Comparison of ENCODE assay signal across 8 cellular contexts in genomic region chrX:130523460-130524394, GRCh38.
DNase-seq lines count a peak whose midpoint lies in the region; ATAC-seq lines count a peak whose summit lies in the region.

No MANE protein-coding gene starts in this region.

- H3K4me1 Mint-ChIP-seq in CD4-positive, alpha-beta memory T cell, result peaks cover 0 to 6% (median 2%) of the 10 kb centered on the region in 4 donors
- H3K4me1 Mint-ChIP-seq in IgD-negative memory B cell, result peaks cover 0 to 3% (median 0%) of the 10 kb centered on the region in 3 donors

- CTCF ChIA-PET in CD4-positive, alpha-beta memory T cell (lab: Charles Lee; ENCODE audit: partially characterized antibody), result no interaction called here

- H3K27me3 ChIP-seq in CD4-positive, alpha-beta memory T cell (ENCODE audit: insufficient read depth, low read length), result no peaks in the 10 kb centered on the region
- peaks cover 2% of the 10 kb centered on the region for H3K27me3 ChIP-seq in iPS-15b (ENCODE audit: control insufficient read depth, insufficient read depth, low read length)

- H3K9ac ChIP-seq in iPS-15b (ENCODE audit: low read depth, low read length), result peak overlapping the region; percentile 16

- DNase-seq in CD4-positive, alpha-beta memory T cell, result no peak
- DNase-seq in anterior cingulate cortex (lab: John Stamatoyannopoulos, UW) (peak in 48 of 58 donors; percentile 0 to 73 (median 17)), skeletal muscle cell (ENCODE audit: low read depth) (no peak), NCI-H1694 treated with DMSO at 0.1 percent for 48 hours (lab: John Stamatoyannopoulos, UW) (no peak)
- no peak for DNase-seq in stimulated activated CD4-positive, alpha-beta T cell treated with anti-CD3 and anti-CD28 coated beads, Interleukin-1b, Interleukin-23, amount 100 ng/mL, for 48 hours

- no peak overlapping the region for H3K4me3 ChIP-seq in CD4-positive, alpha-beta memory T cell (ENCODE audit: low read length in 2 of 2)
- H3K4me3 ChIP-seq in iPS-15b (ENCODE audit: low read depth, low read length) (peak overlapping the region; percentile 48), skeletal muscle cell (ENCODE audit: low read depth, low read length) (peak overlapping the region; percentile 43)

- H3K36me3 Mint-ChIP-seq in CD4-positive, alpha-beta memory T cell, result no peaks in the 10 kb centered on the region
- no peaks in the 10 kb centered on the region for H3K36me3 Mint-ChIP-seq in IgD-negative memory B cell

- H3K9me3 ChIP-seq in CD4-positive, alpha-beta memory T cell (ENCODE audit: control insufficient read depth in 1 of 2, low read length in 2 of 2), result no peaks in the 10 kb centered on the region
- H3K9me3 ChIP-seq in iPS-15b (ENCODE audit: control insufficient read depth, insufficient read depth, low read length), result no peaks in the 10 kb centered on the region

- no peak for ATAC-seq in GM21515 (IDR thresholded peaks at IDR 0.05; ENCODE audit: unreplicated experiment)

- no peaks in the 10 kb centered on the region for H3K36me3 ChIP-seq in CD4-positive, alpha-beta memory T cell (ENCODE audit: insufficient read depth, low read length)
- no peaks in the 10 kb centered on the region for H3K36me3 ChIP-seq in iPS-15b (ENCODE audit: control insufficient read depth, insufficient read depth, low read length)

- H3K27me3 Mint-ChIP-seq in CD4-positive, alpha-beta memory T cell, result peaks cover 2 to 6% of the 10 kb centered on the region in 2 donors
- H3K27me3 Mint-ChIP-seq in IgD-negative memory B cell, result peaks cover 4% of the 10 kb centered on the region

- H3K9me3 Mint-ChIP-seq in CD4-positive, alpha-beta memory T cell, result peaks cover 0 to 5% (median 0%) of the 10 kb centered on the region in 8 donors
- no peaks in the 10 kb centered on the region for H3K9me3 Mint-ChIP-seq in IgD-negative memory B cell

- POLR2A ChIA-PET in CD4-positive, alpha-beta memory T cell (lab: Charles Lee; ENCODE audit: partially characterized antibody), result interaction anchor here (0.6 kb wide), 1 partner anchor 19 kb away, joined by 3 read pairs; no protein-coding TSS in a partner anchor

- H3K4me3 Mint-ChIP-seq in CD4-positive, alpha-beta memory T cell, result peak overlapping the region in 7 of 8 donors; percentile 10 to 61 (median 50)
- H3K4me3 Mint-ChIP-seq in IgD-negative memory B cell, result peak overlapping the region in 3 of 4 donors; percentile 12 to 85 (median 65)

- no peak overlapping the region for H3K27ac ChIP-seq in CD4-positive, alpha-beta memory T cell (ENCODE audit: low read depth, low read length)

- H3K4me1 ChIP-seq in CD4-positive, alpha-beta memory T cell (ENCODE audit: insufficient read depth, low read length), result no peaks in the 10 kb centered on the region
- H3K4me1 ChIP-seq in iPS-15b (ENCODE audit: control insufficient read depth, insufficient read depth, low read length), result no peaks in the 10 kb centered on the region

- intact Hi-C loops in CD4-positive, alpha-beta memory T cell (cut with micrococcal nuclease), result no loop called here

- H3K27ac Mint-ChIP-seq in CD4-positive, alpha-beta memory T cell, result no peak overlapping the region
- H3K27ac Mint-ChIP-seq in IgD-negative memory B cell, result no peak overlapping the region

Comparison
In these comparisons a context has a peak if more than half of its experiments do, and no peak if none do; other contexts are left out.
1. DNase-seq: peak in anterior cingulate cortex (48 of 58); none in CD4-positive, alpha-beta memory T cell (0 of 5), skeletal muscle cell (single experiment), NCI-H1694 treated with DMSO at 0.1 percent for 48 hours (single experiment) and stimulated activated CD4-positive, alpha-beta T cell treated with anti-CD3 and anti-CD28 coated beads, Interleukin-1b, Interleukin-23, amount 100 ng/mL, for 48 hours (single experiment).
2. H3K4me3 ChIP-seq: peak in iPS-15b (single experiment) and skeletal muscle cell (single experiment); none in CD4-positive, alpha-beta memory T cell (0 of 2).